6 cellular contexts compared by ENCODE assay signal in the genomic region with DNA sequence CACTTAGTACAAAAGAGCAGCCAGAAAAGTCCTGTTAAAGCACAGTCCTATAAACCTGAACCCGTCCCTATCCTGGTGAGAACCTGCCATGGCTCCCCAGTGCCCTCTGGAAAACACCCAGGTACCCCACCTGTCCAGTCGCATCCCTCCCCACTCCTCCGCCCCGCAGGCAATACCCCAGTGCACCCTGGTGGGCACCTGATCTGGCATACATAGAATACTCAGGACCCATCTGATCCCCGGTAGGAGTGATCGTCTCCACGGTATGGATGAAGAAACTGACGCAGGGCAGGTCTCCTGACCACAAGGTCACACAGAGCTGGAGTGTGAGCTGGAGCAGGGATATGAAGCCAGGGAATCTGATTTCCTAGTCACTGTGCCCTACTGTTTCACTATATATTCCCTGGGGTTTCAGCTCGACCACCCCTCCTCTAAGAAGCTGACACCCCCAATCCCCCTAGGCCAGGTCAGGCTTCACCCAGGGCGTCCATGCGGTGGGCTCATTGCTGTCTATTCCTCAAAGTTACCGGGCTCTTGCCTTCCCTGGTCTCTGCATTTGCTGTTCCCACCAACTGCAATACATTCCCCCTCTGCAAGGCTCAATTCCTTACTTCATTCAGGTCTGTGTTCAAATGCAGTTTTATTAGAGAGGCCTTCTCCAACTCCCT. TPM values are rescaled to one million over a fixed set of nuclear protein-coding genes. Genes with fewer than 3 reads are reported as not detected.
DNase-seq lines count a peak whose midpoint lies in the region; ATAC-seq and TF ChIP-seq lines count a peak whose summit lies in the region.

No MANE protein-coding gene starts in this region.

- H3K4me3 ChIP-seq in SK-N-SH (ENCODE audit: low read depth in 2 of 2, low read length in 1 of 2), result peak overlapping the region; percentile 66 to 67

- H3K27ac ChIP-seq in SK-N-SH (ENCODE audit: low read depth in 2 of 2, low read length in 1 of 2), result peak overlapping the region; percentile 74 to 77
- H3K27ac ChIP-seq in foreskin keratinocyte, result peak overlapping the region; percentile 55
- peak overlapping the region; percentile 98 for H3K27ac ChIP-seq in temporal lobe (ENCODE audit: low read depth, low read length)

- no peaks in the 10 kb centered on the region for H4K20me1 ChIP-seq in SK-N-SH (ENCODE audit: insufficient read depth)

- peaks cover 79% of the 10 kb centered on the region for H3K79me2 ChIP-seq in SK-N-SH (ENCODE audit: insufficient read depth)

- TF ChIP-seq EP300 in SK-N-SH (IDR thresholded peaks at IDR 0.05; ENCODE audit: borderline replicate concordance in 1 of 2, low read depth in 1 of 2, low read length in 1 of 2), result no peak

- H3K9me3 ChIP-seq in SK-N-SH, result no peaks in the 10 kb centered on the region

- H3K36me3 ChIP-seq in SK-N-SH (replicated peaks in 1 of 2; ENCODE audit: control insufficient read depth in 1 of 2, insufficient read depth in 2 of 2, low read length in 1 of 2), result peaks cover 5 to 22% of the 10 kb centered on the region in 2 experiments

- H3K9me2 ChIP-seq in SK-N-SH, result no peaks in the 10 kb centered on the region

- H3K9ac ChIP-seq in SK-N-SH, result peak overlapping the region; percentile 50; the same call in 1 of the 2 replicates

- CTCF ChIA-PET in SK-N-SH (lab: Yijun Ruan, JAX), result interaction anchor here (0.9 to 6.4 kb wide), 5 partner anchors 8 to 278 kb away, joined by 3 to 57 read pairs (median 7); partner anchors contain the start of genes FBXO46, QPCTL, SIX5 and SNRPD2

- no peaks in the 10 kb centered on the region for H3K27me3 ChIP-seq in SK-N-SH (ENCODE audit: insufficient read depth)
- H3K27me3 ChIP-seq in foreskin keratinocyte, result no peaks in the 10 kb centered on the region

- POLR2A ChIA-PET in SK-N-SH (lab: Yijun Ruan, JAX), result interaction anchor here (1.0 to 2.2 kb wide), 6 partner anchors 9 to 64 kb away, joined by 3 to 12 read pairs (median 6); partner anchors contain the start of genes DMPK, FBXO46, QPCTL and SIX5

- H3K4me1 ChIP-seq in SK-N-SH (ENCODE audit: control insufficient read depth in 1 of 2, insufficient read depth in 2 of 2, low read depth in 1 of 2, low read length in 1 of 2), result peaks cover 5 to 9% of the 10 kb centered on the region in 2 experiments; a peak in 3 of 4 replicates
- H3K4me1 ChIP-seq in foreskin keratinocyte, result peaks cover 11% of the 10 kb centered on the region

- TF ChIP-seq CTCF in SK-N-SH (IDR thresholded peaks at IDR 0.05), result no peak
- TF ChIP-seq CTCF in foreskin keratinocyte (conservative IDR thresholded peaks at IDR 0.05), result no peak

- TF ChIP-seq RAD21 in SK-N-SH (IDR thresholded peaks at IDR 0.05; ENCODE audit: low read length), result no peak

- ATAC-seq in SK-N-SH treated with all-trans-retinoic acid at 6 μM for 48 hours (no peak), foreskin keratinocyte (no peak), GM18517 (IDR thresholded peaks at IDR 0.05; ENCODE audit: unreplicated experiment) (no peak)

- H3F3A ChIP-seq in SK-N-SH (replicated peaks; ENCODE audit: insufficient read depth), result peaks cover 29% of the 10 kb centered on the region

- H2AFZ ChIP-seq in SK-N-SH (ENCODE audit: low read depth), result no peak overlapping the region

- DNase-seq in SK-N-SH (no peak), foreskin keratinocyte (no peak), occipital lobe (lab: John Stamatoyannopoulos, UW) (no peak)

- peak overlapping the region; percentile 91 for H3K4me2 ChIP-seq in SK-N-SH

- WGBS in SK-N-SH (ENCODE audit: low lambda C conversion rate), result 70% methylated on average over 12 of the region's 12 CpGs

TF ChIP-seq in SK-N-SH, 30 proteins besides CTCF, POLR2A, EP300 and RAD21:
- TF ChIP-seq FOSL2 (IDR thresholded peaks at IDR 0.05; ENCODE audit: borderline replicate concordance, low read depth) (no peak), TAF1 (IDR thresholded peaks at IDR 0.05; ENCODE audit: borderline replicate concordance, low read depth, low read length) (no peak), NFIC (IDR thresholded peaks at IDR 0.05; ENCODE audit: borderline replicate concordance) (no peak), RCOR1 (IDR thresholded peaks at IDR 0.05; ENCODE audit: low read length) (no peak), MAX (IDR thresholded peaks at IDR 0.05; ENCODE audit: low read depth) (no peak), SMC3 (IDR thresholded peaks at IDR 0.05; ENCODE audit: low read depth, low read length) (no peak), ELF1 (IDR thresholded peaks at IDR 0.05) (no peak), POLR2AphosphoS5 (IDR thresholded peaks at IDR 0.05; ENCODE audit: low read depth, low read length) (no peak), GABPA (IDR thresholded peaks at IDR 0.05; ENCODE audit: low read depth) (no peak)
- TF ChIP-seq, protein P1, sequence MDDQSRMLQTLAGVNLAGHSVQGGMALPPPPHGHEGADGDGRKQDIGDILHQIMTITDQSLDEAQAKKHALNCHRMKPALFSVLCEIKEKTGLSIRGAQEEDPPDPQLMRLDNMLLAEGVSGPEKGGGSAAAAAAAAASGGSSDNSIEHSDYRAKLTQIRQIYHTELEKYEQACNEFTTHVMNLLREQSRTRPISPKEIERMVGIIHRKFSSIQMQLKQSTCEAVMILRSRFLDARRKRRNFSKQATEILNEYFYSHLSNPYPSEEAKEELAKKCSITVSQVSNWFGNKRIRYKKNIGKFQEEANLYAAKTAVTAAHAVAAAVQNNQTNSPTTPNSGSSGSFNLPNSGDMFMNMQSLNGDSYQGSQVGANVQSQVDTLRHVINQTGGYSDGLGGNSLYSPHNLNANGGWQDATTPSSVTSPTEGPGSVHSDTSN (IDR thresholded peaks at IDR 0.05), result no peak

TF ChIP-seq in SK-N-SH treated with all-trans-retinoic acid at 6 μM for 48 hours, 23 proteins besides CTCF, POLR2A, EP300 and RAD21:
- TF ChIP-seq CSDC2 (CRISPR knock-in tag; IDR thresholded peaks at IDR 0.05), result no peak
- TF ChIP-seq, protein P2, sequence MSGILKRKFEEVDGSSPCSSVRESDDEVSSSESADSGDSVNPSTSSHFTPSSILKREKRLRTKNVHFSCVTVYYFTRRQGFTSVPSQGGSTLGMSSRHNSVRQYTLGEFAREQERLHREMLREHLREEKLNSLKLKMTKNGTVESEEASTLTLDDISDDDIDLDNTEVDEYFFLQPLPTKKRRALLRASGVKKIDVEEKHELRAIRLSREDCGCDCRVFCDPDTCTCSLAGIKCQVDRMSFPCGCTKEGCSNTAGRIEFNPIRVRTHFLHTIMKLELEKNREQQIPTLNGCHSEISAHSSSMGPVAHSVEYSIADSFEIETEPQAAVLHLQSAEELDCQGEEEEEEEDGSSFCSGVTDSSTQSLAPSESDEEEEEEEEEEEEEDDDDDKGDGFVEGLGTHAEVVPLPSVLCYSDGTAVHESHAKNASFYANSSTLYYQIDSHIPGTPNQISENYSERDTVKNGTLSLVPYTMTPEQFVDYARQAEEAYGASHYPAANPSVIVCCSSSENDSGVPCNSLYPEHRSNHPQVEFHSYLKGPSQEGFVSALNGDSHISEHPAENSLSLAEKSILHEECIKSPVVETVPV (CRISPR knock-in tag; IDR thresholded peaks at IDR 0.05), result no peak
- TF ChIP-seq ZNF565 (CRISPR knock-in tag; conservative IDR thresholded peaks at IDR 0.05; ENCODE audit: low read depth), result no peak
- TF ChIP-seq ARNTL (CRISPR knock-in tag; IDR thresholded peaks at IDR 0.05; ENCODE audit: borderline replicate concordance, low read depth), result no peak
- TF ChIP-seq BACH2 (CRISPR knock-in tag; IDR thresholded peaks at IDR 0.05; ENCODE audit: borderline replicate concordance), result no peak

RNA-seq across cellular contexts. Expression of gene FBXO46, which starts 12.6 kb away (rescaled TPM):
- polyA plus RNA-seq in SK-N-SH (2012; rRNA removed) (2.8 and 5.6 TPM in 2 replicates), foreskin keratinocyte (5.4 and 5.6 TPM in 2 replicates)
- polyA plus RNA-seq in SK-N-SH (2012; cell fraction: cytosol; rRNA removed), result 2.5 and 3.9 TPM in 2 replicates
- 20.4 and 25.2 TPM in 2 replicates for polyA plus RNA-seq in SK-N-SH (2012; cell fraction: nucleus; rRNA removed)
- total RNA-seq in foreskin keratinocyte (8.0 and 8.4 TPM in 2 replicates), temporal lobe (7.6 TPM), occipital lobe (11.4 TPM)

RNA-seq across cellular contexts. Expression of gene MEIOSIN, which starts 15.1 kb away (rescaled TPM):
- polyA plus RNA-seq in SK-N-SH (2012; rRNA removed), result 0.03 and 0.06 TPM in 2 replicates
- polyA plus RNA-seq in SK-N-SH (2012; cell fraction: cytosol; rRNA removed), result 0.01 TPM in 1 of 2 replicates, not detected in the other
- 0.02 and 0.06 TPM in 2 replicates for polyA plus RNA-seq in SK-N-SH (2012; cell fraction: nucleus; rRNA removed)
- not detected in 2 replicates for total RNA-seq in foreskin keratinocyte
- not detected in 2 replicates for polyA plus RNA-seq in foreskin keratinocyte
- not detected for total RNA-seq in temporal lobe
- not detected for total RNA-seq in occipital lobe

RNA-seq across cellular contexts. Expression of gene QPCTL, which starts 25.7 kb away (rescaled TPM):
- polyA plus RNA-seq in SK-N-SH (2012; rRNA removed) (17.6 and 19.1 TPM in 2 replicates), foreskin keratinocyte (12.6 and 14.5 TPM in 2 replicates)
- 6.5 and 10.1 TPM in 2 replicates for polyA plus RNA-seq in SK-N-SH (2012; cell fraction: cytosol; rRNA removed)
- polyA plus RNA-seq in SK-N-SH (2012; cell fraction: nucleus; rRNA removed), result 35.0 and 38.2 TPM in 2 replicates
- total RNA-seq in foreskin keratinocyte (10.9 and 12.0 TPM in 2 replicates), temporal lobe (4.2 TPM), occipital lobe (8.0 TPM)

RNA-seq across cellular contexts. Expression of gene SNRPD2, which starts 26.4 kb away (rescaled TPM):
- polyA plus RNA-seq in SK-N-SH (2012; rRNA removed), result 1,248 and 1,471 TPM in 2 replicates
- polyA plus RNA-seq in SK-N-SH (2012; cell fraction: cytosol; rRNA removed), result 1,523 and 1,646 TPM in 2 replicates
- 342 and 654 TPM in 2 replicates for polyA plus RNA-seq in SK-N-SH (2012; cell fraction: nucleus; rRNA removed)
- total RNA-seq in foreskin keratinocyte, result 580 and 668 TPM in 2 replicates
- 688 and 761 TPM in 2 replicates for polyA plus RNA-seq in foreskin keratinocyte
- total RNA-seq in temporal lobe, result 101 TPM
- 108 TPM for total RNA-seq in occipital lobe

RNA-seq across cellular contexts. Expression of gene GIPR, which starts 50.1 kb away (rescaled TPM):
- polyA plus RNA-seq in SK-N-SH (2012; rRNA removed) (1.3 and 1.4 TPM in 2 replicates), foreskin keratinocyte (0.49 and 0.75 TPM in 2 replicates)
- 0.22 and 0.35 TPM in 2 replicates for polyA plus RNA-seq in SK-N-SH (2012; cell fraction: cytosol; rRNA removed)
- 9.1 and 9.2 TPM in 2 replicates for polyA plus RNA-seq in SK-N-SH (2012; cell fraction: nucleus; rRNA removed)
- total RNA-seq in foreskin keratinocyte (0.65 and 1.3 TPM in 2 replicates), temporal lobe (0.25 TPM), occipital lobe (not detected)
